8 cellular contexts compared by ENCODE assay signal in genomic region chr7:151408839-151409554, GRCh38. TPM values are rescaled to one million over a fixed set of nuclear protein-coding genes. Genes with fewer than 3 reads are reported as not detected.
DNase-seq lines count a peak whose midpoint lies in the region; TF ChIP-seq lines count a peak whose summit lies in the region.

No MANE protein-coding gene starts in this region.

- no peak overlapping the region for H3K27ac Mint-ChIP-seq in activated naive CD4-positive, alpha-beta T cell treated with anti-CD3 and anti-CD28 coated beads for 36 hours
- no peak overlapping the region for H3K27ac Mint-ChIP-seq in T-helper 2 cell treated with Interferon-gamma antibody and Interleukin-4, amounts not matched to agents 5 μg/mL and 100 μg/mL, for 36 hours
- H3K27ac Mint-ChIP-seq in neural crest cell (ENCODE audit: unreplicated experiment): peak overlapping the region; percentile 35

- no peaks in the 10 kb centered on the region for H3K36me3 Mint-ChIP-seq in activated naive CD4-positive, alpha-beta T cell treated with anti-CD3 and anti-CD28 coated beads for 36 hours (ENCODE audit: low read depth)
- H3K36me3 Mint-ChIP-seq in T-helper 2 cell treated with Interferon-gamma antibody and Interleukin-4, amounts not matched to agents 5 μg/mL and 100 μg/mL, for 36 hours (ENCODE audit: low read depth): no peaks in the 10 kb centered on the region
- H3K36me3 Mint-ChIP-seq in neural crest cell (ENCODE audit: low read depth): no peaks in the 10 kb centered on the region

- no peaks in the 10 kb centered on the region for H3K9me3 ChIP-seq in effector memory CD4-positive, alpha-beta T cell (ENCODE audit: control insufficient read depth, low read length)

- peaks cover 41% of the 10 kb centered on the region for H3K27me3 Mint-ChIP-seq in activated naive CD4-positive, alpha-beta T cell treated with anti-CD3 and anti-CD28 coated beads for 36 hours (ENCODE audit: low read depth)
- peaks cover 55% of the 10 kb centered on the region for H3K27me3 Mint-ChIP-seq in T-helper 2 cell treated with Interferon-gamma antibody and Interleukin-4, amounts not matched to agents 5 μg/mL and 100 μg/mL, for 36 hours (ENCODE audit: low read depth)
- H3K27me3 Mint-ChIP-seq in neural crest cell (ENCODE audit: low read depth): peaks cover 28% of the 10 kb centered on the region

- no peaks in the 10 kb centered on the region for H3K9me3 Mint-ChIP-seq in activated naive CD4-positive, alpha-beta T cell treated with anti-CD3 and anti-CD28 coated beads for 36 hours
- no peaks in the 10 kb centered on the region for H3K9me3 Mint-ChIP-seq in T-helper 2 cell treated with Interferon-gamma antibody and Interleukin-4, amounts not matched to agents 5 μg/mL and 100 μg/mL, for 36 hours
- H3K9me3 Mint-ChIP-seq in neural crest cell: no peaks in the 10 kb centered on the region

- H3K36me3 ChIP-seq in effector memory CD4-positive, alpha-beta T cell (ENCODE audit: control insufficient read depth, insufficient read depth, low read length): peaks cover 3% of the 10 kb centered on the region

- DNase-seq in activated naive CD4-positive, alpha-beta T cell treated with anti-CD3 and anti-CD28 coated beads for 36 hours: peak; percentile 27
- DNase-seq in activated naive CD4-positive, alpha-beta T cell treated with anti-CD3 and anti-CD28 coated beads, Interleukin-2, amount 50 U/mL, for 16 hours: no peak
- DNase-seq in T-helper 2 cell treated with Interferon-gamma antibody and Interleukin-4, amounts not matched to agents 5 μg/mL and 100 μg/mL, for 36 hours (ENCODE audit: low spot score): no peak
- peak; percentile 77 to 85 (median 78) for DNase-seq in effector memory CD4-positive, alpha-beta T cell
- DNase-seq in neural crest cell (ENCODE audit: low read depth, low spot score) (peak; percentile 27), GM10248 (ENCODE audit: extremely low spot score) (no peak), HuH-7 (ENCODE audit: low spot score) (no peak), NCI-H345 treated with DMSO at 0.1 percent for 48 hours (lab: John Stamatoyannopoulos, UW; ENCODE audit: unreplicated experiment) (no peak)

- intact Hi-C loops in activated naive CD4-positive, alpha-beta T cell treated with anti-CD3 and anti-CD28 coated beads for 36 hours (cut with micrococcal nuclease): no loop called here

- H3K27me3 ChIP-seq in effector memory CD4-positive, alpha-beta T cell (replicated peaks; ENCODE audit: control insufficient read depth, insufficient read depth, low read length, poor library complexity, severe bottlenecking): no peaks in the 10 kb centered on the region

- peak overlapping the region; percentile 69 for H3K4me3 ChIP-seq in effector memory CD4-positive, alpha-beta T cell (ENCODE audit: insufficient read depth, low read depth, low read length, poor library complexity, severe bottlenecking)

- H3K27ac ChIP-seq in effector memory CD4-positive, alpha-beta T cell (ENCODE audit: insufficient read depth, low read length, poor library complexity, severe bottlenecking): peak overlapping the region; percentile 91

- H3K4me1 ChIP-seq in effector memory CD4-positive, alpha-beta T cell (ENCODE audit: control insufficient read depth, insufficient read depth, low read length, poor library complexity, severe bottlenecking): peaks cover 30% of the 10 kb centered on the region

- POLR2A ChIA-PET in GM10248 (lab: Yijun Ruan, JAX): no interaction called here

- H3K4me3 Mint-ChIP-seq in activated naive CD4-positive, alpha-beta T cell treated with anti-CD3 and anti-CD28 coated beads for 36 hours: peak overlapping the region; percentile 22
- peak overlapping the region; percentile 48 for H3K4me3 Mint-ChIP-seq in T-helper 2 cell treated with Interferon-gamma antibody and Interleukin-4, amounts not matched to agents 5 μg/mL and 100 μg/mL, for 36 hours
- peak overlapping the region; percentile 92 for H3K4me3 Mint-ChIP-seq in neural crest cell

- TF ChIP-seq CTCF in neural crest cell (conservative IDR thresholded peaks at IDR 0.05): no peak
- TF ChIP-seq CTCF in GM10248 (IDR thresholded peaks at IDR 0.05; ENCODE audit: control extremely low read depth, extremely low read depth, low read depth, missing control alignments): no peak

- peaks cover 35% of the 10 kb centered on the region for H3K4me1 Mint-ChIP-seq in activated naive CD4-positive, alpha-beta T cell treated with anti-CD3 and anti-CD28 coated beads for 36 hours (ENCODE audit: low read depth)
- H3K4me1 Mint-ChIP-seq in T-helper 2 cell treated with Interferon-gamma antibody and Interleukin-4, amounts not matched to agents 5 μg/mL and 100 μg/mL, for 36 hours (ENCODE audit: low read depth): peaks cover 7% of the 10 kb centered on the region
- peaks cover 26% of the 10 kb centered on the region for H3K4me1 Mint-ChIP-seq in neural crest cell

- CTCF ChIA-PET in activated naive CD4-positive, alpha-beta T cell treated with anti-CD3 and anti-CD28 coated beads for 36 hours (lab: Charles Lee): no interaction called here
- CTCF ChIA-PET in GM10248 (lab: Yijun Ruan, JAX): interaction anchor here (1.3 kb wide), 1 partner anchor 39 kb away, joined by 3 read pairs; no protein-coding TSS in a partner anchor

RNA-seq across cellular contexts. Expression of gene WDR86, which starts 0.8 kb away (rescaled TPM):
- not detected for total RNA-seq in activated naive CD4-positive, alpha-beta T cell treated with anti-CD3 and anti-CD28 coated beads for 36 hours
- 24.8 and 29.8 TPM in 2 replicates for total RNA-seq in neural crest cell

RNA-seq across cellular contexts. Expression of gene CRYGN, which starts 30.9 kb away (rescaled TPM):
- total RNA-seq in activated naive CD4-positive, alpha-beta T cell treated with anti-CD3 and anti-CD28 coated beads for 36 hours: not detected
- total RNA-seq in neural crest cell: 0.16 and 0.32 TPM in 2 replicates

Comparison
In these comparisons a context has a peak if more than half of its experiments do, and no peak if none do; other contexts are left out.
1. DNase-seq: peak in activated naive CD4-positive, alpha-beta T cell treated with anti-CD3 and anti-CD28 coated beads for 36 hours (single experiment), effector memory CD4-positive, alpha-beta T cell (3 of 3) and neural crest cell (single experiment); none in activated naive CD4-positive, alpha-beta T cell treated with anti-CD3 and anti-CD28 coated beads, Interleukin-2, amount 50 U/mL, for 16 hours (single experiment), T-helper 2 cell treated with Interferon-gamma antibody and Interleukin-4, amounts not matched to agents 5 μg/mL and 100 μg/mL, for 36 hours (single experiment), GM10248 (single experiment), HuH-7 (single experiment) and NCI-H345 treated with DMSO at 0.1 percent for 48 hours (single experiment).
2. H3K4me3 Mint-ChIP-seq: peak in every context shown above with its lines; median percentile 92 in neural crest cell; 48 in T-helper 2 cell treated with Interferon-gamma antibody and Interleukin-4, amounts not matched to agents 5 μg/mL and 100 μg/mL, for 36 hours; 22 in activated naive CD4-positive, alpha-beta T cell treated with anti-CD3 and anti-CD28 coated beads for 36 hours.
3. RNA of gene WDR86, which starts 0.8 kb away (total RNA-seq): 24.8 to 29.8 TPM in neural crest cell; not detected in activated naive CD4-positive, alpha-beta T cell treated with anti-CD3 and anti-CD28 coated beads for 36 hours; every median in the first group is over 10 times any median in the second.